8 cellular contexts compared by ENCODE assay signal in the genomic region with DNA sequence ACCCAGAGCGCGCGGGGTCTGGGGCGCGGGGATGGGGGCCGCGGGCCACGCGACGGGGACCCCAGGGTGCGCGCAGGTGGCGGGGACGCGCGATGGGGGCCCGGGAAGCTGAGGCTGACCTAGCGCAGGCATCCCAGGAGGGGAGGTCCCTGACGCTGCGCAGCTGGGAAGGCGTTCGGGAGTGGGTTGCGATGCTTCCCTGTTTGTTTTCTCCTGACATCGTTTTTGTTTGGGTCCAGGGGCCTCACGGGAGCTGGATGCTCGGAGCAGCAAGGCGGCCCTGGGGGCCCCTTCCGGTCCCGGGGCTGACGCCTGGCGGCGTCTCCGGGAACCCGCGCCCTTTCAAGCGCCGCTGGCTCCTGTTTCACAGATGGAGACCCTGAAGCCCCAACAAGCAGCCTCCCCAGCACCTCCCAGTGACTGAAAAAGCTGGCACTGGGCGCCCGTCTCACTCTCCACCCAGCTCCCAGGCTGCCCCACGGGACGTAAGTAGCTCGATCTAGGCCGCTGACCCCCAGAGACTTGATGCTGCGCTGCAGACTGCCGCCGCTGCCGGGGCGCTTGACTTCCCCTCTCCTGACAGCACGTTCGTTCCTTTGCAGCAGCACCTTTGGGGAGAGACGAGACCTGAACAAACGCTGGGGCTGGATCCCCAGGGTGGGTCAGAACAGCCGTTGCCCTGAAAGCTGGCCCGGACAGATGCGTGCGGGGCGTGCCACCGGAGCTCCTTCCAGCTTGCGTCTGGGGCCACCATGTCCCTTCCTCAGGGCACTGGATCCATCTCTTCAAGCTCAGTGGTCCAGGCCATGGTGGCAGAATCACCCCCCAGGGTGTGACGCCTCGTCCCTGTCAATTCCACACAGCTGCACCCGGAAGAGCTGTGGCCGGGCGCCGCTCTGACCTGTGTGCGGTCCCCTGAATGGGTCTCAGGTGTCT. TPM values are rescaled to one million over a fixed set of nuclear protein-coding genes. Genes with fewer than 3 reads are reported as not detected.
DNase-seq lines count a peak whose midpoint lies in the region; ATAC-seq and TF ChIP-seq lines count a peak whose summit lies in the region.

No MANE protein-coding gene starts in this region.

- peaks cover 13% of the 10 kb centered on the region for H3K36me3 ChIP-seq in BE2C
- no peaks in the 10 kb centered on the region for H3K36me3 ChIP-seq in uterus

- H3K4me1 ChIP-seq in BE2C = no peaks in the 10 kb centered on the region
- H3K4me1 ChIP-seq in uterus = no peaks in the 10 kb centered on the region

- H3K4me3 ChIP-seq in BE2C (ENCODE audit: low read depth, low read length) = peak overlapping the region; percentile 67
- H3K4me3 ChIP-seq in uterus = peak overlapping the region; percentile 68 to 87

- peak; percentile 30 for ATAC-seq in GM19025 (IDR thresholded peaks at IDR 0.05; ENCODE audit: low read depth, unreplicated experiment)
- peak; percentile 45 for ATAC-seq in HG03196 (IDR thresholded peaks at IDR 0.05; ENCODE audit: unreplicated experiment)

- no peak for TF ChIP-seq POLR2A in uterus (IDR thresholded peaks at IDR 0.05)

- TF ChIP-seq CTCF in BE2C (IDR thresholded peaks at IDR 0.05; ENCODE audit: low read depth, low read length) (peak; percentile 33), uterus (IDR thresholded peaks at IDR 0.05) (no peak)

- DNase-seq in BE2C (peak; percentile 59), RPMI8226 (peak; percentile 63), head of caudate nucleus (peak in 37 of 42 donors; percentile 13 to 67 (median 43)), posterior vena cava (ENCODE audit: low spot score) (peak; percentile 86), uterus (peak; percentile 46 to 58)
- DNase-seq in activated naive CD4-positive, alpha-beta T cell treated with Interleukin-2 at 50 U/mL for 16 hours = peak; percentile 52

- intact Hi-C loops in head of caudate nucleus (cut with DNase I) = loop anchor here (5.0 kb wide), 1 partner anchor 41 kb away; the partner anchor contains the start of gene BRD3
- intact Hi-C loops in posterior vena cava (cut with DNase I) = loop anchor here in 1 of 2 donors (5.0 kb wide), 1 partner anchor 609 kb away; the partner anchor contains the start of gene REXO4
- intact Hi-C loops in uterus (cut with DNase I; ENCODE audit: low total_unique reads) = no loop called here

- H3K27me3 ChIP-seq in BE2C (no peaks in the 10 kb centered on the region), uterus (no peaks in the 10 kb centered on the region)

- H3K9me3 ChIP-seq in BE2C (no peaks in the 10 kb centered on the region), uterus (no peaks in the 10 kb centered on the region)

- H3K27ac ChIP-seq in uterus = peak overlapping the region; percentile 68 to 79

RNA-seq across cellular contexts. Expression of gene BRD3OS, which starts 0.6 kb away (rescaled TPM):
- polyA plus RNA-seq in BE2C (2012; ENCODE audit: insufficient read depth, insufficient read length, low read depth) = 108 TPM
- total RNA-seq in posterior vena cava (10 to 100 TPM; 11.9 to 14.3 TPM), uterus (10 to 100 TPM in 2 of 4 donors, 1 to 10 TPM in 2; 7.4 to 23.9 (median 13.6) TPM)

RNA-seq across cellular contexts. Expression of gene VAV2, which starts 33.8 kb away (rescaled TPM):
- polyA plus RNA-seq in BE2C (2012; ENCODE audit: insufficient read depth, insufficient read length, low read depth) = 28.4 TPM
- 10 to 100 TPM; 12.9 to 17.9 TPM for total RNA-seq in posterior vena cava
- total RNA-seq in uterus = 10 to 100 TPM in 3 of 4 donors, 1 to 10 TPM in 1; 4.7 to 42.2 (median 15.8) TPM

RNA-seq across cellular contexts. Expression of gene BRD3, which starts 42.0 kb away (rescaled TPM):
- 79.5 TPM for polyA plus RNA-seq in BE2C (2012; ENCODE audit: insufficient read depth, insufficient read length, low read depth)
- total RNA-seq in posterior vena cava (10 to 100 TPM; 32.2 to 32.6 TPM), uterus (10 to 100 TPM in 3 of 4 donors, 1 to 10 TPM in 1; 7.2 to 85.0 (median 42.6) TPM)

Comparison
In these comparisons a context has a peak if more than half of its experiments do, and no peak if none do; other contexts are left out.
1. Peak in every context shown above with its lines: DNase-seq, ATAC-seq, H3K4me3 ChIP-seq and H3K27ac ChIP-seq.